In the genomic region with DNA sequence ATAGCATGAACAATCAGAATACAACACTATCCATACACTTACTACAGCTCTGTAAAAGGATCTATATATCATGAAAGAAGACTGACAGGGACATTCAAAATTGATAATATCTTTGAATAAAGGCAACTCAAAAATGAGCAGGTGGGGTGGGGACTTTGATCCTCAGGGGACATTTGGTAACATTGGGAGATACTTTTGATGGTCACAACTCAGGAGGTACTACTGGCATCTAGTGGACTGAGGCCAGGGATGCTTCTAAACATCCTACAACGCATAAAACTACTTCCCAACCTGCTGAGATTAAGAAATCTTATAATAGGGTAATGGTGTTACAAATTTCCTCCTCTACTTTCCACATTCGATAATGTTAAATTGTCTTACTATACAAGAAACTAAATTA, we compare ENCODE assay signal across 27 cellular contexts.
A peak's percentile ranks its signal among the peaks of the same experiment; 100 is the strongest.
DNase-seq lines count a peak whose midpoint lies in the region; ATAC-seq, FAIRE-seq and TF ChIP-seq lines count a peak whose summit lies in the region.
"Had no signal": no experiment of that assay in that cellular context is flagged by ENCODE, and none has a peak within 500 bp of the region (broad histone marks: within the 10 kb centered on the region; RNA-seq: fewer than 3 reads in every experiment).

No MANE protein-coding gene starts in this region.

- no TSS peak for BruUV-seq in HepG2 (replicated peaks; lab: Mats Ljungman, UMichigan)

- intact Hi-C loops in HepG2 (cut with micrococcal nuclease; ENCODE audit: unreplicated experiment) = loop anchor here (10.0 kb wide), 1 partner anchor 148 kb away; no protein-coding TSS in a partner anchor

- 36% methylated on average over 2 of the region's 2 CpGs for WGBS in HepG2 (ENCODE audit: low lambda C conversion rate)

- peak; percentile 29 for TF ChIP-seq CTCF in brain microvascular endothelial cell (IDR thresholded peaks at IDR 0.05; ENCODE audit: low read depth, low read length, missing control alignments)
- TF ChIP-seq CTCF in HepG2 (CRISPR knock-in tag; IDR thresholded peaks at IDR 0.05) = peak; percentile 32
- TF ChIP-seq CTCF in progenitor cell of endocrine pancreas (IDR thresholded peaks at IDR 0.05; ENCODE audit: unreplicated experiment) = no peak

- H3K4me1 ChIP-seq in HepG2 (ENCODE audit: insufficient read depth, low read length) = no peaks in the 10 kb centered on the region

- peak; percentile 14 for DNase-seq in NCI-H146 (lab: John Stamatoyannopoulos, UW)
- DNase-seq in NCI-H146 treated with DMSO at 0.1 percent for 48 hours (lab: John Stamatoyannopoulos, UW; ENCODE audit: unreplicated experiment) = no peak
- DNase-seq in ELR (ENCODE audit: low read depth) = peak; percentile 6
- DNase-seq in brain microvascular endothelial cell = no peak
- no peak for DNase-seq in HepG2 (ENCODE audit: low spot score)
- DNase-seq in progenitor cell of endocrine pancreas (ENCODE audit: low spot score, unreplicated experiment) = no peak
- no peak for DNase-seq in superior temporal gyrus (ENCODE audit: extremely low spot score)
- no peak for DNase-seq in NOMO-1 treated with DMSO at 0.1 percent for 48 hours (lab: John Stamatoyannopoulos, UW; ENCODE audit: unreplicated experiment)
- DNase-seq: CD4-positive, alpha-beta memory T cell; DMS153; GOT3; MM.1S; NCI-H1048; NCI-H1436; NCI-H2029; NCI-H2227 treated with DMSO at 0.1 percent for 48 hours; NCI-H510A treated with DMSO at 0.1 percent for 48 hours; NCI-H774; PC-3; RPMI8226; SHP77 treated with DMSO at 0.1 percent for 48 hours had no signal

- no peak overlapping the region for H3K4me2 ChIP-seq in HepG2 (ENCODE audit: low read depth, low read length)
- H3K4me2 ChIP-seq: BLaER1 treated with 17β-estradiol and CSF1 and Interleukin-3, amounts not matched to agents 10 nM and 100 nM had no signal

- H3K27me3 ChIP-seq in brain microvascular endothelial cell (replicated peaks) (no peaks in the 10 kb centered on the region), HepG2 (ENCODE audit: control insufficient read depth in 1 of 2, insufficient read depth in 2 of 2, low read length in 2 of 2) (no peaks in the 10 kb centered on the region)
- H3K27me3 ChIP-seq: BLaER1 treated with 17β-estradiol and CSF1 and Interleukin-3, amounts not matched to agents 10 nM and 100 nM had no signal

- no peaks in the 10 kb centered on the region for H4K20me1 ChIP-seq in HepG2 (ENCODE audit: insufficient read depth, low read length)
- H4K20me1 ChIP-seq: BLaER1 treated with 17β-estradiol and CSF1 and Interleukin-3, amounts not matched to agents 10 nM and 100 nM had no signal

- H3K4me3 Mint-ChIP-seq in progenitor cell of endocrine pancreas (ENCODE audit: low read depth) = no peak overlapping the region
- H3K4me3 Mint-ChIP-seq: CD4-positive, alpha-beta memory T cell had no signal

- ATAC-seq in HepG2 = no peak
- ATAC-seq: PC-3 had no signal

- FAIRE-seq in HepG2 (lab: Jason Lieb, UNC) = no peak
- FAIRE-seq: G401.6, GM12892, GM18507 had no signal

- H3K4me1 Mint-ChIP-seq in progenitor cell of endocrine pancreas (ENCODE audit: low read depth) = no peaks in the 10 kb centered on the region

- no peak overlapping the region for H3K4me3 ChIP-seq in brain microvascular endothelial cell (ENCODE audit: low read depth, low read length)
- no peak overlapping the region for H3K4me3 ChIP-seq in HepG2 (replicated peaks in 1 of 3; ENCODE audit: insufficient read depth in 1 of 3, low read depth in 2 of 3, low read length in 3 of 3)
- H3K4me3 ChIP-seq: BLaER1 treated with 17β-estradiol and CSF1 and Interleukin-3, amounts not matched to agents 10 nM and 100 nM; SK-N-MC had no signal

- no peak overlapping the region for H3K27ac Mint-ChIP-seq in progenitor cell of endocrine pancreas
- H3K27ac Mint-ChIP-seq: CD4-positive, alpha-beta memory T cell had no signal

- no peaks in the 10 kb centered on the region for H3K36me3 ChIP-seq in brain microvascular endothelial cell (replicated peaks)
- no peaks in the 10 kb centered on the region for H3K36me3 ChIP-seq in HepG2 (replicated peaks in 1 of 2; ENCODE audit: control insufficient read depth in 1 of 2, insufficient read depth in 2 of 2, low read length in 2 of 2)

- in situ Hi-C loops in brain microvascular endothelial cell (cut with HindIII; ENCODE audit: low pct_ligation_motif_present, low sequenced_read_pairs) (no loop called here), HepG2 (cut with HindIII; ENCODE audit: extremely low pct_ligation_motif_present, low pct_unique_long_range_greater_than_20kb) (loop anchor here (25.0 kb wide), 1 partner anchor 629 kb away; no protein-coding TSS in a partner anchor)

- H2AFZ ChIP-seq in HepG2 (ENCODE audit: low read length) = no peak overlapping the region

- TF ChIP-seq POLR2A in HepG2 (IDR thresholded peaks at IDR 0.05; ENCODE audit: insufficient read depth in 1 of 2, low read depth in 2 of 2, low read length in 2 of 2) = no peak

- no peaks in the 10 kb centered on the region for H3K79me2 ChIP-seq in HepG2 (ENCODE audit: insufficient read depth, low read length)

- H3K27ac ChIP-seq in brain microvascular endothelial cell = no peak overlapping the region
- H3K27ac ChIP-seq in HepG2 (ENCODE audit: extremely low read length, insufficient read depth, low read length) = no peak overlapping the region
- H3K27ac ChIP-seq: 22Rv1; BLaER1 treated with 17β-estradiol and CSF1 and Interleukin-3, amounts not matched to agents 10 nM and 100 nM; SK-N-MC had no signal

- no peaks in the 10 kb centered on the region for H3K9me3 Mint-ChIP-seq in progenitor cell of endocrine pancreas (ENCODE audit: low read depth)
- H3K9me3 Mint-ChIP-seq: CD4-positive, alpha-beta memory T cell had no signal

- TF ChIP-seq EP300 in HepG2 (IDR thresholded peaks at IDR 0.05; ENCODE audit: low read depth in 2 of 2, low read length in 2 of 2) (no peak), HepG2 (CRISPR knock-in tag; IDR thresholded peaks at IDR 0.05; ENCODE audit: borderline replicate concordance) (no peak)

- no peaks in the 10 kb centered on the region for H3K9me3 ChIP-seq in HepG2 (ENCODE audit: low read length)

- POLR2A ChIA-PET in HepG2 (lab: Yijun Ruan, JAX) = no interaction called here

- H3K27me3 Mint-ChIP-seq in progenitor cell of endocrine pancreas = no peaks in the 10 kb centered on the region
- H3K27me3 Mint-ChIP-seq: CD4-positive, alpha-beta memory T cell had no signal

- H3K9ac ChIP-seq in HepG2 (ENCODE audit: insufficient read depth, low read depth, low read length) = no peak overlapping the region
- H3K9ac ChIP-seq: BLaER1 treated with 17β-estradiol and CSF1 and Interleukin-3, amounts not matched to agents 10 nM and 100 nM had no signal

- no peak for TF ChIP-seq RAD21 in HepG2 (CRISPR knock-in tag; IDR thresholded peaks at IDR 0.05)

- CTCF ChIA-PET in HepG2 (lab: Yijun Ruan, JAX; ENCODE audit: low intra/inter-chr PET ratio, low total read pairs) = no interaction called here

- H3K36me3 Mint-ChIP-seq in progenitor cell of endocrine pancreas (ENCODE audit: insufficient read depth) = no peaks in the 10 kb centered on the region

TF ChIP-seq in HepG2, 621 proteins besides CTCF, POLR2A, EP300 and RAD21:
- TF ChIP-seq STAG1 (CRISPR knock-in tag; IDR thresholded peaks at IDR 0.05) (peak; percentile 34; the same call in 1 of the 2 replicates), TBX2 (CRISPR knock-in tag; IDR thresholded peaks at IDR 0.05; ENCODE audit: borderline replicate concordance) (no peak)

Comparison
In these comparisons a context has a peak if more than half of its experiments do, and no peak if none do; other contexts are left out.
1. DNase-seq: peak in NCI-H146 (single experiment) and ELR (single experiment); none in NCI-H146 treated with DMSO at 0.1 percent for 48 hours (single experiment), brain microvascular endothelial cell (single experiment), HepG2 (single experiment), progenitor cell of endocrine pancreas (single experiment), superior temporal gyrus (single experiment) and NOMO-1 treated with DMSO at 0.1 percent for 48 hours (single experiment).